In genomic region chr7:139711991-139712753, GRCh38 we compare ENCODE assay signal across 19 cellular contexts.
DNase-seq lines count a peak whose midpoint lies in the region; ATAC-seq and TF ChIP-seq lines count a peak whose summit lies in the region.
"Had no signal": no experiment of that assay in that cellular context is flagged by ENCODE, and none has a peak within 500 bp of the region (broad histone marks: within the 10 kb centered on the region; RNA-seq: fewer than 3 reads in every experiment).

No MANE protein-coding gene starts in this region.

- H3K27me3 Mint-ChIP-seq in natural killer cell treated with Interleukin-12 subunit alpha and Interleukin-12 subunit beta and Interleukin-15 and Interleukin-18, amount 100 ng/mL, for 72 hours, result no peaks in the 10 kb centered on the region
- H3K27me3 Mint-ChIP-seq: activated CD4-positive, alpha-beta T cell treated with anti-CD3 and anti-CD28 coated beads for 36 hours had no signal

- H3K4me1 ChIP-seq in ACC112 (ENCODE audit: control insufficient read depth, insufficient read depth, low read length, unreplicated experiment) (peaks cover 25% of the 10 kb centered on the region), HEK293 (ENCODE audit: control insufficient read depth, insufficient read depth, low read length) (no peaks in the 10 kb centered on the region), GM23248 (ENCODE audit: insufficient read depth) (peaks cover 12% of the 10 kb centered on the region)

- CTCF ChIA-PET in HEK293 (lab: Yijun Ruan, JAX), result no interaction called here

- H3K4me2 ChIP-seq in GM23248 (ENCODE audit: unreplicated experiment), result no peak overlapping the region

- H3K9me2 ChIP-seq in GM23248 (ENCODE audit: insufficient read depth), result no peaks in the 10 kb centered on the region

- H3K27ac Mint-ChIP-seq in natural killer cell treated with Interleukin-12 subunit alpha and Interleukin-12 subunit beta and Interleukin-15 and Interleukin-18, amount 100 ng/mL, for 72 hours, result peak overlapping the region; percentile 45
- H3K27ac Mint-ChIP-seq: activated CD4-positive, alpha-beta T cell treated with anti-CD3 and anti-CD28 coated beads for 36 hours had no signal

- peaks cover 99% of the 10 kb centered on the region for H3K79me2 ChIP-seq in ACC112 (ENCODE audit: control insufficient read depth, insufficient read depth, low read length, unreplicated experiment)
- peaks cover 67% of the 10 kb centered on the region for H3K79me2 ChIP-seq in GM23248 (ENCODE audit: insufficient read depth)

- H3K27me3 ChIP-seq in ACC112 (ENCODE audit: insufficient read depth, low read length) (no peaks in the 10 kb centered on the region), dorsolateral prefrontal cortex (no peaks in the 10 kb centered on the region), GM23248 (replicated peaks; ENCODE audit: insufficient read depth) (no peaks in the 10 kb centered on the region)
- H3K27me3 ChIP-seq: esophagus squamous epithelium, SJSA1 had no signal

- H3K36me3 ChIP-seq in ACC112 (ENCODE audit: insufficient read depth, low read length), result peaks cover 84% of the 10 kb centered on the region
- H3K36me3 ChIP-seq in HEK293 (ENCODE audit: control insufficient read depth in 2 of 2, insufficient read depth in 1 of 2, low read length in 2 of 2), result peaks cover 0 to 45% of the 10 kb centered on the region in 2 experiments; a peak in 1 of 3 replicates
- H3K36me3 ChIP-seq in GM23248 (ENCODE audit: low read depth), result peaks cover 10% of the 10 kb centered on the region; the same call in 1 of the 2 replicates

- H3F3A ChIP-seq in GM23248 (ENCODE audit: insufficient read depth), result peaks cover 13% of the 10 kb centered on the region; the same call in 1 of the 2 replicates

- intact Hi-C loops in dorsolateral prefrontal cortex (cut with DNase I), result no loop called here

- H3K36me3 Mint-ChIP-seq in natural killer cell treated with Interleukin-12 subunit alpha and Interleukin-12 subunit beta and Interleukin-15 and Interleukin-18, amount 100 ng/mL, for 72 hours, result peaks cover 30% of the 10 kb centered on the region

- no peak for DNase-seq in dorsolateral prefrontal cortex
- peak; percentile 49 for DNase-seq in natural killer cell treated with Interleukin-12 subunit alpha and Interleukin-12 subunit beta and Interleukin-15 and Interleukin-18, amount 100 ng/mL, for 72 hours (ENCODE audit: low spot score)
- no peak for DNase-seq in NCI-H446 treated with DMSO at 0.1 percent for 48 hours (lab: John Stamatoyannopoulos, UW)
- DNase-seq in GM23248, result no peak
- DNase-seq: activated CD4-positive, alpha-beta T cell treated with anti-CD3 and anti-CD28 coated beads for 36 hours; activated CD8-positive, alpha-beta memory T cell treated with anti-CD3 and anti-CD28 coated beads, Interleukin-2, amount 50 U/mL, for 48 hours; activated gamma-delta T cell treated with Interleukin-2 at 50 U/mL for 16 hours; dermis blood vessel endothelial cell; esophagus squamous epithelium; GOT3; kidney glomerular epithelial cell; NCI-H1436; NCI-H510A; T1000 had no signal

- H3K27ac ChIP-seq in ACC112 (ENCODE audit: low read depth, low read length) (peak overlapping the region; percentile 22), HEK293 (ENCODE audit: extremely low read depth, low read depth, low read length) (no peak overlapping the region), dorsolateral prefrontal cortex (peak overlapping the region in 57 of 59 donors; percentile 6 to 89 (median 78)), GM23248 (no peak overlapping the region)
- H3K27ac ChIP-seq: esophagus squamous epithelium, SJSA1 had no signal

- TF ChIP-seq CTCF in HEK293 (tag by site-specific recombination; IDR thresholded peaks at IDR 0.05) (no peak), dorsolateral prefrontal cortex (IDR thresholded peaks at IDR 0.05 in 54 of 56, conservative IDR thresholded peaks at IDR 0.05 in 2 of 56; ENCODE audit: low read depth in 1 of 56, partially characterized antibody in 56 of 56) (no peak)

- no peaks in the 10 kb centered on the region for H3K9me3 ChIP-seq in HEK293 (ENCODE audit: control insufficient read depth, insufficient read depth, low read depth, low read length)
- H3K9me3 ChIP-seq in GM23248 (ENCODE audit: low read depth), result no peaks in the 10 kb centered on the region
- H3K9me3 ChIP-seq: esophagus squamous epithelium, SJSA1 had no signal

- peaks cover 32 to 48% of the 10 kb centered on the region in 2 donors for H3K4me1 Mint-ChIP-seq in natural killer cell treated with Interleukin-12 subunit alpha and Interleukin-12 subunit beta and Interleukin-15 and Interleukin-18, amount 100 ng/mL, for 72 hours (ENCODE audit: low read depth in 2 of 2)

- no peaks in the 10 kb centered on the region for H3K9me3 Mint-ChIP-seq in natural killer cell treated with Interleukin-12 subunit alpha and Interleukin-12 subunit beta and Interleukin-15 and Interleukin-18, amount 100 ng/mL, for 72 hours

- no peak overlapping the region for H3K4me3 Mint-ChIP-seq in natural killer cell treated with Interleukin-12 subunit alpha and Interleukin-12 subunit beta and Interleukin-15 and Interleukin-18, amount 100 ng/mL, for 72 hours
- H3K4me3 Mint-ChIP-seq: activated CD4-positive, alpha-beta T cell treated with anti-CD3 and anti-CD28 coated beads for 36 hours had no signal

- ATAC-seq in natural killer cell treated with Interleukin-12 subunit alpha and Interleukin-12 subunit beta and Interleukin-15 and Interleukin-18, amount 100 ng/mL, for 72 hours, result no peak
- ATAC-seq in HG03469 (IDR thresholded peaks at IDR 0.05; ENCODE audit: unreplicated experiment), result no peak
- no peak for ATAC-seq in HG02870 (IDR thresholded peaks at IDR 0.05; ENCODE audit: unreplicated experiment)
- ATAC-seq: activated CD4-positive, alpha-beta T cell treated with anti-CD3 and anti-CD28 coated beads for 36 hours had no signal

- WGBS in GM23248 (ENCODE audit: low coverage in 1 of 2, low lambda C conversion rate in 2 of 2, missing lambda C conversion rate in 2 of 2), 2 experiments, result 92 to 93% methylated on average over 11 of the region's 11 CpGs

- POLR2A ChIA-PET in HEK293 (lab: Yijun Ruan, JAX), result no interaction called here

- in situ Hi-C loops in GM23248 (cut with MboI), result no loop called here

- no peaks in the 10 kb centered on the region for H4K20me1 ChIP-seq in GM23248 (ENCODE audit: insufficient read depth)

- H3K9ac ChIP-seq in GM23248, result no peak overlapping the region

- H3K4me3 ChIP-seq in ACC112 (ENCODE audit: low read depth, low read length) (no peak overlapping the region), HEK293 (ENCODE audit: low read depth, low read length) (no peak overlapping the region), dorsolateral prefrontal cortex (no peak overlapping the region), GM23248 (no peak overlapping the region)
- H3K4me3 ChIP-seq: esophagus squamous epithelium, SJSA1 had no signal

- H2AFZ ChIP-seq in ACC112 (ENCODE audit: low read length, unreplicated experiment) (no peak overlapping the region), GM23248 (no peak overlapping the region)

TF ChIP-seq in HEK293, 187 proteins besides CTCF, POLR2A, EP300 and RAD21:
- TF ChIP-seq IKZF3 (tag by site-specific recombination; IDR thresholded peaks at IDR 0.05) (no peak), ZIC2 (tag by site-specific recombination; IDR thresholded peaks at IDR 0.05) (0 out of 2 replicates have a peak, but pooled peaks have one; percentile 18)
TF ChIP-seq in HEK293: peak in this region for 1.

Comparison
In these comparisons a context has a peak if more than half of its experiments do, and no peak if none do; other contexts are left out.
1. H3K27ac ChIP-seq: peak in ACC112 (single experiment) and dorsolateral prefrontal cortex (57 of 59); none in HEK293 (single experiment) and GM23248 (single experiment).